In genomic region chr17:43483674-43484551, GRCh38 we compare ENCODE assay signal across 8 cellular contexts. TPM values are rescaled to one million over a fixed set of nuclear protein-coding genes. Genes with fewer than 3 reads are reported as not detected.
A peak's percentile ranks its signal among the peaks of the same experiment; 100 is the strongest.
DNase-seq lines count a peak whose midpoint lies in the region; TF ChIP-seq lines count a peak whose summit lies in the region.

Gene DHX8 (plus strand): TSS chr17:43483975. CDS start chr17:43484038, 63 bp downstream.

- no peaks in the 10 kb centered on the region; the same call in 1 of the 2 replicates for H3K27me3 Mint-ChIP-seq in HFFc6 (ENCODE audit: insufficient read depth)
- no peaks in the 10 kb centered on the region for H3K27me3 Mint-ChIP-seq in activated naive CD4-positive, alpha-beta T cell treated with anti-CD3 and anti-CD28 coated beads, Interleukin-2, amount 50 U/mL, for 24 hours

- H3K36me3 Mint-ChIP-seq in HFFc6 (ENCODE audit: low read depth), result peaks cover 13% of the 10 kb centered on the region
- peaks cover 2% of the 10 kb centered on the region for H3K36me3 Mint-ChIP-seq in activated naive CD4-positive, alpha-beta T cell treated with anti-CD3 and anti-CD28 coated beads, Interleukin-2, amount 50 U/mL, for 24 hours

- H3K27ac ChIP-seq in SK-N-SH (ENCODE audit: low read depth in 2 of 2, low read length in 1 of 2), result peak within 1 kb of the TSS; percentile 81 to 87
- peak within 1 kb of the TSS; percentile 64 to 79 for H3K27ac ChIP-seq in testis

- DNase-seq in HFFc6 (peak; percentile 99), NB4 (ENCODE audit: low read depth) (peak; percentile 96), SK-N-SH (peak; percentile 90), globus pallidus (ENCODE audit: low spot score) (peak; percentile 99), occipital lobe (lab: John Stamatoyannopoulos, UW) (peak; percentile 100), testis (peak; percentile 98)

- H3K27me3 ChIP-seq in SK-N-SH (ENCODE audit: insufficient read depth) (no peaks in the 10 kb centered on the region), testis (no peaks in the 10 kb centered on the region)

- peaks cover 3% of the 10 kb centered on the region; the same call in 1 of the 2 replicates for H3K9me3 Mint-ChIP-seq in HFFc6
- no peaks in the 10 kb centered on the region for H3K9me3 Mint-ChIP-seq in activated naive CD4-positive, alpha-beta T cell treated with anti-CD3 and anti-CD28 coated beads, Interleukin-2, amount 50 U/mL, for 24 hours

- 0 out of 2 replicates have a peak, but pooled peaks cover 5% of the 10 kb centered on the region for H4K20me1 ChIP-seq in SK-N-SH (ENCODE audit: insufficient read depth)

- POLR2A ChIA-PET in SK-N-SH (lab: Yijun Ruan, JAX), result interaction anchor here (0.6 to 3.0 kb wide), 11 partner anchors 19 to 168 kb away, joined by 3 to 46 read pairs (median 7); partner anchors contain the start of gene ARL4D

- peak within 1 kb of the TSS; percentile 92 for H3K4me2 ChIP-seq in SK-N-SH

- TF ChIP-seq POLR2A in NB4 (IDR thresholded peaks at IDR 0.05; ENCODE audit: extremely low read depth, insufficient read length) (peak; percentile 71), testis (IDR thresholded peaks at IDR 0.05) (no peak)

- no peaks in the 10 kb centered on the region for H3K9me3 ChIP-seq in SK-N-SH
- no peaks in the 10 kb centered on the region for H3K9me3 ChIP-seq in testis

- H3K4me3 Mint-ChIP-seq in HFFc6, result peak within 1 kb of the TSS; percentile 100
- peak within 1 kb of the TSS; percentile 100 for H3K4me3 Mint-ChIP-seq in activated naive CD4-positive, alpha-beta T cell treated with anti-CD3 and anti-CD28 coated beads, Interleukin-2, amount 50 U/mL, for 24 hours

- peaks cover 3 to 8% of the 10 kb centered on the region in 2 experiments; a peak in 2 of 4 replicates for H3K4me1 ChIP-seq in SK-N-SH (ENCODE audit: control insufficient read depth in 1 of 2, insufficient read depth in 2 of 2, low read depth in 1 of 2, low read length in 1 of 2)
- H3K4me1 ChIP-seq in testis, result peaks cover 25% of the 10 kb centered on the region

- H3K4me1 Mint-ChIP-seq in HFFc6 (ENCODE audit: low read depth), result peaks cover 30% of the 10 kb centered on the region
- H3K4me1 Mint-ChIP-seq in activated naive CD4-positive, alpha-beta T cell treated with anti-CD3 and anti-CD28 coated beads, Interleukin-2, amount 50 U/mL, for 24 hours, result peaks cover 44% of the 10 kb centered on the region

- TF ChIP-seq EP300 in SK-N-SH (IDR thresholded peaks at IDR 0.05; ENCODE audit: borderline replicate concordance in 1 of 2, low read depth in 1 of 2, low read length in 1 of 2), result peak; percentile 8 to 72; a peak in 2 of 4 replicates

- no peaks in the 10 kb centered on the region for H3F3A ChIP-seq in SK-N-SH (replicated peaks; ENCODE audit: insufficient read depth)

- H3K4me3 ChIP-seq in GM08714 (ENCODE audit: low read length), result peak within 1 kb of the TSS; percentile 64
- peak within 1 kb of the TSS; percentile 99 for H3K4me3 ChIP-seq in NB4 (ENCODE audit: low read depth, low read length)
- peak within 1 kb of the TSS; percentile 81 to 97 for H3K4me3 ChIP-seq in SK-N-SH (ENCODE audit: low read depth in 2 of 2, low read length in 1 of 2)
- H3K4me3 ChIP-seq in testis, result peak within 1 kb of the TSS; percentile 79 to 89

- peak within 1 kb of the TSS; percentile 99 for H3K27ac Mint-ChIP-seq in HFFc6
- peak within 1 kb of the TSS; percentile 100 for H3K27ac Mint-ChIP-seq in activated naive CD4-positive, alpha-beta T cell treated with anti-CD3 and anti-CD28 coated beads, Interleukin-2, amount 50 U/mL, for 24 hours

- intact Hi-C loops in testis (cut with DNase I; ENCODE audit: low total_unique reads), result loop anchor here (2.0 kb wide), 1 partner anchor 89 kb away; no protein-coding TSS in a partner anchor

- WGBS in SK-N-SH (ENCODE audit: low lambda C conversion rate), result 1% methylated on average over 48 of the region's 51 CpGs
- WGBS in testis, 2 donors, result 1% methylated on average over 26 to 51 of the region's 51 CpGs

- no peaks in the 10 kb centered on the region for H3K9me2 ChIP-seq in SK-N-SH

- peak within 1 kb of the TSS; percentile 82 for H3K9ac ChIP-seq in SK-N-SH

- peak; percentile 100 for TF ChIP-seq RAD21 in SK-N-SH (IDR thresholded peaks at IDR 0.05; ENCODE audit: low read length)

- peak within 1 kb of the TSS; percentile 98 for H2AFZ ChIP-seq in SK-N-SH (ENCODE audit: low read depth)

- CTCF ChIA-PET in SK-N-SH (lab: Yijun Ruan, JAX), result interaction anchor here (0.5 to 9.9 kb wide), 65 partner anchors 8 to 887 kb away, joined by 3 to 430 read pairs (median 6); partner anchors contain the start of genes ARL4D and VAT1

- H3K79me2 ChIP-seq in SK-N-SH (ENCODE audit: insufficient read depth), result peaks cover 51% of the 10 kb centered on the region

- no peaks in the 10 kb centered on the region for H3K36me3 ChIP-seq in SK-N-SH (replicated peaks in 1 of 2; ENCODE audit: control insufficient read depth in 1 of 2, insufficient read depth in 2 of 2, low read length in 1 of 2)
- no peaks in the 10 kb centered on the region for H3K36me3 ChIP-seq in testis (ENCODE audit: low read depth, missing control alignments)

- peak; percentile 100 for TF ChIP-seq CTCF in HFFc6 (IDR thresholded peaks at IDR 0.05)
- peak; percentile 97 for TF ChIP-seq CTCF in NB4 (IDR thresholded peaks at IDR 0.05; ENCODE audit: low read depth, low read length)
- TF ChIP-seq CTCF in SK-N-SH (IDR thresholded peaks at IDR 0.05), result peak; percentile 100
- TF ChIP-seq CTCF in testis (IDR thresholded peaks at IDR 0.05), result peak; percentile 100

TF ChIP-seq in SK-N-SH, 30 proteins besides CTCF, POLR2A, EP300 and RAD21 (continues in another document):
- peak; percentile 80; the same call in 1 of the 2 replicates for TF ChIP-seq TAF1 (IDR thresholded peaks at IDR 0.05; ENCODE audit: borderline replicate concordance, low read depth, low read length)
- TF ChIP-seq, protein P1, sequence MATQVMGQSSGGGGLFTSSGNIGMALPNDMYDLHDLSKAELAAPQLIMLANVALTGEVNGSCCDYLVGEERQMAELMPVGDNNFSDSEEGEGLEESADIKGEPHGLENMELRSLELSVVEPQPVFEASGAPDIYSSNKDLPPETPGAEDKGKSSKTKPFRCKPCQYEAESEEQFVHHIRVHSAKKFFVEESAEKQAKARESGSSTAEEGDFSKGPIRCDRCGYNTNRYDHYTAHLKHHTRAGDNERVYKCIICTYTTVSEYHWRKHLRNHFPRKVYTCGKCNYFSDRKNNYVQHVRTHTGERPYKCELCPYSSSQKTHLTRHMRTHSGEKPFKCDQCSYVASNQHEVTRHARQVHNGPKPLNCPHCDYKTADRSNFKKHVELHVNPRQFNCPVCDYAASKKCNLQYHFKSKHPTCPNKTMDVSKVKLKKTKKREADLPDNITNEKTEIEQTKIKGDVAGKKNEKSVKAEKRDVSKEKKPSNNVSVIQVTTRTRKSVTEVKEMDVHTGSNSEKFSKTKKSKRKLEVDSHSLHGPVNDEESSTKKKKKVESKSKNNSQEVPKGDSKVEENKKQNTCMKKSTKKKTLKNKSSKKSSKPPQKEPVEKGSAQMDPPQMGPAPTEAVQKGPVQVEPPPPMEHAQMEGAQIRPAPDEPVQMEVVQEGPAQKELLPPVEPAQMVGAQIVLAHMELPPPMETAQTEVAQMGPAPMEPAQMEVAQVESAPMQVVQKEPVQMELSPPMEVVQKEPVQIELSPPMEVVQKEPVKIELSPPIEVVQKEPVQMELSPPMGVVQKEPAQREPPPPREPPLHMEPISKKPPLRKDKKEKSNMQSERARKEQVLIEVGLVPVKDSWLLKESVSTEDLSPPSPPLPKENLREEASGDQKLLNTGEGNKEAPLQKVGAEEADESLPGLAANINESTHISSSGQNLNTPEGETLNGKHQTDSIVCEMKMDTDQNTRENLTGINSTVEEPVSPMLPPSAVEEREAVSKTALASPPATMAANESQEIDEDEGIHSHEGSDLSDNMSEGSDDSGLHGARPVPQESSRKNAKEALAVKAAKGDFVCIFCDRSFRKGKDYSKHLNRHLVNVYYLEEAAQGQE (IDR thresholded peaks at IDR 0.05; ENCODE audit: low read depth, low read length), result peak; percentile 58; the same call in 1 of the 2 replicates
- no peak; the same call in 1 of the 2 replicates for TF ChIP-seq NFIC (IDR thresholded peaks at IDR 0.05; ENCODE audit: borderline replicate concordance)
- no peak; the same call in 1 of the 2 replicates for TF ChIP-seq RXRA (IDR thresholded peaks at IDR 0.05; ENCODE audit: borderline replicate concordance, low read depth)
- peak; percentile 100 for TF ChIP-seq SMC3 (IDR thresholded peaks at IDR 0.05; ENCODE audit: low read depth, low read length)
- no peak for TF ChIP-seq GATA2 (CRISPR knock-in tag; IDR thresholded peaks at IDR 0.05)
- TF ChIP-seq MAX (IDR thresholded peaks at IDR 0.05; ENCODE audit: low read depth), result peak; percentile 92
- TF ChIP-seq, protein P2, sequence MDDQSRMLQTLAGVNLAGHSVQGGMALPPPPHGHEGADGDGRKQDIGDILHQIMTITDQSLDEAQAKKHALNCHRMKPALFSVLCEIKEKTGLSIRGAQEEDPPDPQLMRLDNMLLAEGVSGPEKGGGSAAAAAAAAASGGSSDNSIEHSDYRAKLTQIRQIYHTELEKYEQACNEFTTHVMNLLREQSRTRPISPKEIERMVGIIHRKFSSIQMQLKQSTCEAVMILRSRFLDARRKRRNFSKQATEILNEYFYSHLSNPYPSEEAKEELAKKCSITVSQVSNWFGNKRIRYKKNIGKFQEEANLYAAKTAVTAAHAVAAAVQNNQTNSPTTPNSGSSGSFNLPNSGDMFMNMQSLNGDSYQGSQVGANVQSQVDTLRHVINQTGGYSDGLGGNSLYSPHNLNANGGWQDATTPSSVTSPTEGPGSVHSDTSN (IDR thresholded peaks at IDR 0.05), result peak; percentile 48; the same call in 1 of the 2 replicates
- TF ChIP-seq TEAD4 (IDR thresholded peaks at IDR 0.05; ENCODE audit: borderline replicate concordance, insufficient read depth), result no peak
- TF ChIP-seq, protein P3, sequence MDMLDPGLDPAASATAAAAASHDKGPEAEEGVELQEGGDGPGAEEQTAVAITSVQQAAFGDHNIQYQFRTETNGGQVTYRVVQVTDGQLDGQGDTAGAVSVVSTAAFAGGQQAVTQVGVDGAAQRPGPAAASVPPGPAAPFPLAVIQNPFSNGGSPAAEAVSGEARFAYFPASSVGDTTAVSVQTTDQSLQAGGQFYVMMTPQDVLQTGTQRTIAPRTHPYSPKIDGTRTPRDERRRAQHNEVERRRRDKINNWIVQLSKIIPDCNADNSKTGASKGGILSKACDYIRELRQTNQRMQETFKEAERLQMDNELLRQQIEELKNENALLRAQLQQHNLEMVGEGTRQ (IDR thresholded peaks at IDR 0.05; ENCODE audit: borderline replicate concordance, low read depth, low read length), result no peak
- peak; percentile 93 for TF ChIP-seq FOXM1 (IDR thresholded peaks at IDR 0.05; ENCODE audit: low read depth)

RNA-seq across cellular contexts. Expression of gene DHX8, which starts in this region (rescaled TPM):
- total RNA-seq in HFFc6 (2021; fragmentation: NEBNext Ultra II Directional; extraction: Animal tissue kit (Norgen Biotek cat#: 25700)), result 10 to 100 TPM; 57.2 to 65.6 (median 61.7) TPM
- polyA plus RNA-seq in SK-N-SH (2012; rRNA removed), result 31.3 and 35.1 TPM in 2 replicates
- polyA plus RNA-seq in SK-N-SH (2012; cell fraction: cytosol; rRNA removed), result 25.3 and 26.7 TPM in 2 replicates
- polyA plus RNA-seq in SK-N-SH (2012; cell fraction: nucleus; rRNA removed), result 44.3 and 49.7 TPM in 2 replicates
- total RNA-seq in occipital lobe, result 36.3 TPM
- total RNA-seq in testis, result 10 to 100 TPM; 68.0 to 74.3 TPM
- 63.4 TPM for polyA plus RNA-seq in testis (ENCODE audit: insufficient read depth, low read depth, low replicate concordance)

Comparison
In these comparisons a context has a peak if more than half of its experiments do, and no peak if none do; other contexts are left out.
1. Peak in every context shown above with its lines: DNase-seq, H3K4me3 ChIP-seq and H3K27ac ChIP-seq.